11 cellular contexts compared by ENCODE assay signal in genomic region chr2:194545978-194546377, GRCh38.
A peak's percentile ranks its signal among the peaks of the same experiment; 100 is the strongest.
DNase-seq lines count a peak whose midpoint lies in the region; ATAC-seq, FAIRE-seq and TF ChIP-seq lines count a peak whose summit lies in the region.
"Had no signal": no experiment of that assay in that cellular context is flagged by ENCODE, and none has a peak within 500 bp of the region (broad histone marks: within the 10 kb centered on the region; RNA-seq: fewer than 3 reads in every experiment).

No MANE protein-coding gene starts in this region.

- POLR2A ChIA-PET in HCT116 (lab: Charles Lee), result no interaction called here
- POLR2A ChIA-PET in Panc1 (lab: Charles Lee), result no interaction called here
- POLR2A ChIA-PET in naive thymus-derived CD4-positive, alpha-beta T cell (lab: Charles Lee), result no interaction called here

- DNase-seq in HCT116 (ENCODE audit: low read depth, low spot score), result peak; percentile 2
- DNase-seq in Panc1 (ENCODE audit: low read depth, low spot score), result no peak
- DNase-seq in glomerular endothelial cell (ENCODE audit: extremely low read depth, low read depth, low spot score), result peak; percentile 18
- DNase-seq in WERI-Rb-1, result no peak
- DNase-seq in naive thymus-derived CD4-positive, alpha-beta T cell, result no peak
- DNase-seq: stimulated activated CD4-positive, alpha-beta T cell treated with anti-CD3 and anti-CD28 coated beads, Interleukin-12 subunit alpha, Interleukin-12 subunit beta, amount 100 ng/mL, for 4 hours had no signal

- no peaks in the 10 kb centered on the region for H3K9me3 ChIP-seq in HCT116 (ENCODE audit: control insufficient read depth in 1 of 2, insufficient read depth in 1 of 2, low read depth in 1 of 2, low read length in 2 of 2)
- no peaks in the 10 kb centered on the region for H3K9me3 ChIP-seq in Panc1 (ENCODE audit: control insufficient read depth, insufficient read depth, low read depth, low read length)
- H3K9me3 ChIP-seq in WERI-Rb-1 (ENCODE audit: severe bottlenecking), result no peaks in the 10 kb centered on the region
- H3K9me3 ChIP-seq in naive thymus-derived CD4-positive, alpha-beta T cell (ENCODE audit: control insufficient read depth in 2 of 3, low read length in 3 of 3), result no peaks in the 10 kb centered on the region
- H3K9me3 ChIP-seq: suprapubic skin had no signal

- H3K27ac ChIP-seq in HCT116 (ENCODE audit: low read depth, low read length) (no peak overlapping the region), Panc1 (ENCODE audit: low read length) (no peak overlapping the region), WERI-Rb-1 (no peak overlapping the region)
- H3K27ac ChIP-seq in naive thymus-derived CD4-positive, alpha-beta T cell (ENCODE audit: low read depth, low read length), result no peak overlapping the region
- H3K27ac ChIP-seq: suprapubic skin had no signal

- CTCF ChIA-PET in HCT116 (lab: Charles Lee), result interaction anchor here (1.3 kb wide), 2 partner anchors 11 to 322 kb away, joined by 4 to 5 read pairs; no protein-coding TSS in a partner anchor
- CTCF ChIA-PET in Panc1 (lab: Charles Lee), result interaction anchor here (0.6 kb wide), 1 partner anchor 187 kb away, joined by 12 read pairs; no protein-coding TSS in a partner anchor
- CTCF ChIA-PET in naive thymus-derived CD4-positive, alpha-beta T cell (lab: Charles Lee), result interaction anchor here (1.5 kb wide), 1 partner anchor 1391 kb away, joined by 3 read pairs; no protein-coding TSS in a partner anchor

- H3K4me1 Mint-ChIP-seq in naive thymus-derived CD4-positive, alpha-beta T cell, result no peaks in the 10 kb centered on the region

- no peaks in the 10 kb centered on the region for H3K79me2 ChIP-seq in HCT116 (ENCODE audit: insufficient read depth, low read length)

- H3K4me1 ChIP-seq in HCT116 (ENCODE audit: control insufficient read depth in 1 of 2, insufficient read depth in 2 of 2, low read length in 2 of 2) (peaks cover 0 to 7% of the 10 kb centered on the region in 2 experiments; a peak in 1 of 4 replicates), Panc1 (ENCODE audit: control insufficient read depth, insufficient read depth, low read length) (no peaks in the 10 kb centered on the region)
- no peaks in the 10 kb centered on the region for H3K4me1 ChIP-seq in naive thymus-derived CD4-positive, alpha-beta T cell (ENCODE audit: control insufficient read depth in 2 of 2, insufficient read depth in 2 of 2, low read length in 2 of 2)
- H3K4me1 ChIP-seq: suprapubic skin had no signal

- peak overlapping the region; percentile 86 for H2AFZ ChIP-seq in HCT116 (ENCODE audit: low read depth, low read length, poor library complexity, severe bottlenecking)

- H3K9ac ChIP-seq in HCT116 (ENCODE audit: low read length), result no peak overlapping the region

- H3K27me3 Mint-ChIP-seq in naive thymus-derived CD4-positive, alpha-beta T cell, result peaks cover 0 to 8% (median 0%) of the 10 kb centered on the region in 5 donors

- H3K9me2 ChIP-seq in HCT116 (ENCODE audit: insufficient read depth), result no peaks in the 10 kb centered on the region

- no peak overlapping the region for H3K4me2 ChIP-seq in HCT116 (ENCODE audit: low read length)

- H3K27me3 ChIP-seq in HCT116 (ENCODE audit: insufficient read depth, low read length) (no peaks in the 10 kb centered on the region), Panc1 (ENCODE audit: control insufficient read depth, insufficient read depth, low read length) (no peaks in the 10 kb centered on the region), WERI-Rb-1 (ENCODE audit: insufficient read depth, low read depth, severe bottlenecking) (no peaks in the 10 kb centered on the region)
- H3K27me3 ChIP-seq in naive thymus-derived CD4-positive, alpha-beta T cell (ENCODE audit: control insufficient read depth in 2 of 2, insufficient read depth in 2 of 2, low read length in 2 of 2), result no peaks in the 10 kb centered on the region
- H3K27me3 ChIP-seq: suprapubic skin had no signal

- in situ Hi-C loops in Panc1 (cut with HindIII; ENCODE audit: low pct_unique_long_range_greater_than_20kb, low sequenced_read_pairs), result no loop called here

- RAD21 ChIA-PET in HCT116 (lab: Charles Lee; ENCODE audit: low non-redundant PET in 1 of 2, low total read pairs in 2 of 2, uncharacterized antibody in 2 of 2, unreplicated experiment in 2 of 2), result interaction anchor here in 1 of 2 experiments (0.6 kb wide), 1 partner anchor 607 kb away, joined by 3 read pairs; no protein-coding TSS in a partner anchor

- H3K4me3 ChIP-seq in HCT116 (replicated peaks in 1 of 2; ENCODE audit: low read depth in 1 of 2, low read length in 2 of 2), result no peak overlapping the region
- no peak overlapping the region for H3K4me3 ChIP-seq in Panc1 (ENCODE audit: low read depth in 2 of 2, low read length in 2 of 2)
- H3K4me3 ChIP-seq in WERI-Rb-1 (ENCODE audit: low read depth, low read length), result no peak overlapping the region
- no peak overlapping the region for H3K4me3 ChIP-seq in naive thymus-derived CD4-positive, alpha-beta T cell (ENCODE audit: low read length)
- H3K4me3 ChIP-seq: suprapubic skin had no signal

- H4K20me1 ChIP-seq in HCT116 (ENCODE audit: insufficient read depth), result no peaks in the 10 kb centered on the region

- H3K9me3 Mint-ChIP-seq in naive thymus-derived CD4-positive, alpha-beta T cell, result peaks cover 0 to 10% (median 0%) of the 10 kb centered on the region in 11 donors

- H3K36me3 ChIP-seq in HCT116 (ENCODE audit: control insufficient read depth in 1 of 2, insufficient read depth in 2 of 2, low read length in 2 of 2), result no peaks in the 10 kb centered on the region
- H3K36me3 ChIP-seq in Panc1 (ENCODE audit: control insufficient read depth, insufficient read depth, low read length), result no peaks in the 10 kb centered on the region
- H3K36me3 ChIP-seq in WERI-Rb-1, result no peaks in the 10 kb centered on the region
- no peaks in the 10 kb centered on the region for H3K36me3 ChIP-seq in naive thymus-derived CD4-positive, alpha-beta T cell (ENCODE audit: control insufficient read depth in 2 of 3, insufficient read depth in 3 of 3, low read length in 3 of 3)
- H3K36me3 ChIP-seq: suprapubic skin had no signal

- peak in 2 of 3 experiments; percentile 41 to 49; a peak in 2 of 6 replicates for TF ChIP-seq CTCF in HCT116 (IDR thresholded peaks at IDR 0.05 in 2 of 3, conservative IDR thresholded peaks at IDR 0.05 in 1 of 3; ENCODE audit: borderline replicate concordance in 1 of 3, insufficient read depth in 1 of 3, low read depth in 2 of 3, low read length in 2 of 3)
- peak; percentile 21; the same call in 1 of the 2 replicates for TF ChIP-seq CTCF in Panc1 (IDR thresholded peaks at IDR 0.05)
- TF ChIP-seq CTCF in WERI-Rb-1 (IDR thresholded peaks at IDR 0.05; ENCODE audit: low read depth, low read length), result no peak

- H3K4me3 Mint-ChIP-seq in naive thymus-derived CD4-positive, alpha-beta T cell, result no peak overlapping the region

- no peak for ATAC-seq in HCT116
- ATAC-seq in Panc1, result no peak
- ATAC-seq in GM21786 (IDR thresholded peaks at IDR 0.05; ENCODE audit: unreplicated experiment), result no peak
- ATAC-seq in HG03280 (IDR thresholded peaks at IDR 0.05; ENCODE audit: unreplicated experiment), result no peak
- no peak for ATAC-seq in naive thymus-derived CD4-positive, alpha-beta T cell
- ATAC-seq: left lobe of liver had no signal

- no peak overlapping the region for H3K27ac Mint-ChIP-seq in naive thymus-derived CD4-positive, alpha-beta T cell

- intact Hi-C loops in HCT116 (cut with micrococcal nuclease), result loop anchor here (2.0 to 5.0 kb wide), 3 partner anchors 271 to 773 kb away; no protein-coding TSS in a partner anchor
- intact Hi-C loops in Panc1 (cut with micrococcal nuclease; ENCODE audit: unreplicated experiment), result loop anchor here (5.0 kb wide), 1 partner anchor 771 kb away; no protein-coding TSS in a partner anchor
- intact Hi-C loops in naive thymus-derived CD4-positive, alpha-beta T cell (cut with micrococcal nuclease), result loop anchor here (1.0 to 5.0 kb wide), 6 partner anchors 772 to 1791 kb away; partner anchors contain the start of gene DNAH7 (in 1 of the 2)

- TF ChIP-seq RAD21 in HCT116 (IDR thresholded peaks at IDR 0.05; ENCODE audit: low read depth), result peak; percentile 69

- peak; percentile 94 for FAIRE-seq in A204.1 (lab: Jason Lieb, UNC)

- TF ChIP-seq POLR2A in HCT116 (IDR thresholded peaks at IDR 0.05; ENCODE audit: borderline replicate concordance, extremely low read depth, insufficient read depth, insufficient read length), result no peak

- H3K36me3 Mint-ChIP-seq in naive thymus-derived CD4-positive, alpha-beta T cell, result no peaks in the 10 kb centered on the region

- BruUV-seq in HCT116 (replicated peaks; lab: Mats Ljungman, UMichigan) (no TSS peak), Panc1 (replicated peaks; lab: Mats Ljungman, UMichigan) (no TSS peak)

TF ChIP-seq in HCT116, 20 proteins besides CTCF, POLR2A, EP300 and RAD21:
- TF ChIP-seq ZFX (IDR thresholded peaks at IDR 0.05) (no peak), ZBTB33 (IDR thresholded peaks at IDR 0.05; ENCODE audit: extremely low read depth, insufficient replicate concordance, low read length) (no peak), SRF (IDR thresholded peaks at IDR 0.05; ENCODE audit: low read depth) (no peak), JUND (IDR thresholded peaks at IDR 0.05) (no peak), SP1 (IDR thresholded peaks at IDR 0.05; ENCODE audit: low read depth) (no peak)

Comparison
In these comparisons a context has a peak if more than half of its experiments do, and no peak if none do; other contexts are left out.
1. DNase-seq: peak in HCT116 (single experiment) and glomerular endothelial cell (single experiment); none in Panc1 (single experiment), WERI-Rb-1 (single experiment) and naive thymus-derived CD4-positive, alpha-beta T cell (0 of 9).